Comparison of ENCODE assay signal across 9 cellular contexts in genomic region chr19:41821003-41821735, GRCh38. TPM values are rescaled to one million over a fixed set of nuclear protein-coding genes. Genes with fewer than 3 reads are reported as not detected.
DNase-seq lines count a peak whose midpoint lies in the region; ATAC-seq and TF ChIP-seq lines count a peak whose summit lies in the region.
"Had no signal": no experiment of that assay in that cellular context is flagged by ENCODE, and none has a peak within 500 bp of the region (broad histone marks: within the 10 kb centered on the region; RNA-seq: fewer than 3 reads in every experiment).

No MANE protein-coding gene starts in this region.

- in situ Hi-C loops in SK-MEL-5 (cut with HindIII; ENCODE audit: low pct_unique_long_range_greater_than_20kb, low sequenced_read_pairs): no loop called here
- in situ Hi-C loops in astrocyte of the spinal cord (cut with HindIII; ENCODE audit: low sequenced_read_pairs): no loop called here

- intact Hi-C loops in activated CD4-positive, alpha-beta T cell treated with anti-CD3 and anti-CD28 coated beads for 36 hours (cut with DNase I, micrococcal nuclease): loop anchor here (1.0 to 10.0 kb wide), 3 partner anchors 28 to 326 kb away; no protein-coding TSS in a partner anchor

- no peaks in the 10 kb centered on the region for H3K4me1 Mint-ChIP-seq in activated CD4-positive, alpha-beta T cell treated with anti-CD3 and anti-CD28 coated beads for 36 hours
- peaks cover 5% of the 10 kb centered on the region for H3K4me1 Mint-ChIP-seq in stimulated activated memory B cell treated with anti-CD40 and anti-IgM and Interleukin-4, amounts not matched to agents 10 μg/mL and 1 μg/mL and 100 μg/mL, for 72 hours
- H3K4me1 Mint-ChIP-seq: central memory CD8-positive, alpha-beta T cell had no signal

- no peak overlapping the region for H3K4me3 Mint-ChIP-seq in activated CD4-positive, alpha-beta T cell treated with anti-CD3 and anti-CD28 coated beads for 36 hours
- no peak overlapping the region for H3K4me3 Mint-ChIP-seq in stimulated activated memory B cell treated with anti-CD40 and anti-IgM and Interleukin-4, amounts not matched to agents 10 μg/mL and 1 μg/mL and 100 μg/mL, for 72 hours
- H3K4me3 Mint-ChIP-seq: central memory CD8-positive, alpha-beta T cell had no signal

- peak; percentile 90 for ATAC-seq in activated CD4-positive, alpha-beta T cell treated with anti-CD3 and anti-CD28 coated beads for 36 hours
- peak; percentile 81 for ATAC-seq in stimulated activated memory B cell treated with anti-CD40 and anti-IgM and Interleukin-4, amounts not matched to agents 10 μg/mL and 1 μg/mL and 100 μg/mL, for 72 hours

- H3K27me3 Mint-ChIP-seq in activated CD4-positive, alpha-beta T cell treated with anti-CD3 and anti-CD28 coated beads for 36 hours: peaks cover 10% of the 10 kb centered on the region
- peaks cover 29% of the 10 kb centered on the region for H3K27me3 Mint-ChIP-seq in stimulated activated memory B cell treated with anti-CD40 and anti-IgM and Interleukin-4, amounts not matched to agents 10 μg/mL and 1 μg/mL and 100 μg/mL, for 72 hours

- TF ChIP-seq CTCF in astrocyte of the spinal cord (IDR thresholded peaks at IDR 0.05; ENCODE audit: low read depth, low read length): peak; percentile 46

- peak; percentile 67 for DNase-seq in activated CD4-positive, alpha-beta T cell treated with anti-CD3 and anti-CD28 coated beads for 36 hours
- no peak for DNase-seq in activated CD4-positive, alpha-beta T cell treated with anti-CD3 and anti-CD28 coated beads for 1 hour
- DNase-seq in NCI-H1092 (lab: John Stamatoyannopoulos, UW) (peak; percentile 46), SK-MEL-5 (ENCODE audit: low read depth, low spot score) (peak; percentile 74), astrocyte of the spinal cord (ENCODE audit: low read depth, low spot score) (no peak), left kidney (ENCODE audit: low read depth, low spot score) (peak; percentile 75), SK-N-DZ (ENCODE audit: low spot score) (no peak)

- H3K36me3 Mint-ChIP-seq in activated CD4-positive, alpha-beta T cell treated with anti-CD3 and anti-CD28 coated beads for 36 hours (ENCODE audit: low read depth): no peaks in the 10 kb centered on the region
- H3K36me3 Mint-ChIP-seq in stimulated activated memory B cell treated with anti-CD40 and anti-IgM and Interleukin-4, amounts not matched to agents 10 μg/mL and 1 μg/mL and 100 μg/mL, for 72 hours: no peaks in the 10 kb centered on the region

- H3K4me3 ChIP-seq in astrocyte of the spinal cord (ENCODE audit: low read depth, low read length): no peak overlapping the region

- CTCF ChIA-PET in activated CD4-positive, alpha-beta T cell treated with anti-CD3 and anti-CD28 coated beads for 36 hours (lab: Charles Lee): interaction anchor here (0.6 to 9.6 kb wide), 19 partner anchors 9 to 1887 kb away, joined by 3 to 137 read pairs (median 4); partner anchors contain the start of genes CEACAM3 and FCGBP

- no peaks in the 10 kb centered on the region for H3K9me3 Mint-ChIP-seq in activated CD4-positive, alpha-beta T cell treated with anti-CD3 and anti-CD28 coated beads for 36 hours (ENCODE audit: low read depth)
- no peaks in the 10 kb centered on the region for H3K9me3 Mint-ChIP-seq in stimulated activated memory B cell treated with anti-CD40 and anti-IgM and Interleukin-4, amounts not matched to agents 10 μg/mL and 1 μg/mL and 100 μg/mL, for 72 hours
- H3K9me3 Mint-ChIP-seq: central memory CD8-positive, alpha-beta T cell had no signal

- H3K27ac Mint-ChIP-seq in activated CD4-positive, alpha-beta T cell treated with anti-CD3 and anti-CD28 coated beads for 36 hours: no peak overlapping the region
- no peak overlapping the region for H3K27ac Mint-ChIP-seq in stimulated activated memory B cell treated with anti-CD40 and anti-IgM and Interleukin-4, amounts not matched to agents 10 μg/mL and 1 μg/mL and 100 μg/mL, for 72 hours

- POLR2A ChIA-PET in activated CD4-positive, alpha-beta T cell treated with anti-CD3 and anti-CD28 coated beads for 36 hours (lab: Charles Lee): no interaction called here

RNA-seq across cellular contexts. Expression of gene LYPD4, which starts 23.3 kb away (rescaled TPM):
- not detected for total RNA-seq in activated CD4-positive, alpha-beta T cell treated with anti-CD3 and anti-CD28 coated beads for 36 hours
- not detected in 2 replicates for total RNA-seq in SK-MEL-5 (2014; rRNA removed; shearing (Covaris generic))
- polyA plus RNA-seq in SK-MEL-5 (2015; cell fraction: cytosol; rRNA removed): not detected in 2 replicates
- not detected in 2 replicates for polyA plus RNA-seq in SK-MEL-5 (2015; cell fraction: nucleus; rRNA removed)
- not detected in 2 replicates for polyA plus RNA-seq in SK-N-DZ (2014; cell fraction: cytosol; rRNA removed)
- not detected in 2 replicates for polyA plus RNA-seq in SK-N-DZ (2014; cell fraction: nucleus; rRNA removed)

RNA-seq across cellular contexts. Expression of gene DMRTC2, which starts 23.7 kb away (rescaled TPM):
- total RNA-seq in activated CD4-positive, alpha-beta T cell treated with anti-CD3 and anti-CD28 coated beads for 36 hours: not detected
- total RNA-seq in SK-MEL-5 (2014; rRNA removed; shearing (Covaris generic)): not detected in 2 replicates
- polyA plus RNA-seq in SK-MEL-5 (2015; cell fraction: cytosol; rRNA removed): 0.20 TPM in 1 of 2 replicates, not detected in the other
- polyA plus RNA-seq in SK-MEL-5 (2015; cell fraction: nucleus; rRNA removed): not detected in 2 replicates
- not detected in 2 replicates for polyA plus RNA-seq in SK-N-DZ (2014; cell fraction: cytosol; rRNA removed)
- not detected in 2 replicates for polyA plus RNA-seq in SK-N-DZ (2014; cell fraction: nucleus; rRNA removed)

RNA-seq across cellular contexts. Expression of gene CEACAM3, which starts 24.8 kb away (rescaled TPM):
- not detected for total RNA-seq in activated CD4-positive, alpha-beta T cell treated with anti-CD3 and anti-CD28 coated beads for 36 hours
- not detected in 2 replicates for total RNA-seq in SK-MEL-5 (2014; rRNA removed; shearing (Covaris generic))
- polyA plus RNA-seq in SK-MEL-5 (2015; cell fraction: cytosol; rRNA removed): not detected in 2 replicates
- not detected in 2 replicates for polyA plus RNA-seq in SK-MEL-5 (2015; cell fraction: nucleus; rRNA removed)
- polyA plus RNA-seq in SK-N-DZ (2014; cell fraction: cytosol; rRNA removed): not detected in 2 replicates
- not detected in 2 replicates for polyA plus RNA-seq in SK-N-DZ (2014; cell fraction: nucleus; rRNA removed)

RNA-seq across cellular contexts. Expression of gene RPS19, which starts 38.9 kb away (rescaled TPM):
- 1,000 to 10,000 TPM; 2,342 to 3,204 TPM for total RNA-seq in activated CD4-positive, alpha-beta T cell treated with anti-CD3 and anti-CD28 coated beads for 36 hours
- 1,776 and 1,861 TPM in 2 replicates for total RNA-seq in SK-MEL-5 (2014; rRNA removed; shearing (Covaris generic))
- 2,070 and 3,312 TPM in 2 replicates for polyA plus RNA-seq in SK-MEL-5 (2015; cell fraction: cytosol; rRNA removed)
- polyA plus RNA-seq in SK-MEL-5 (2015; cell fraction: nucleus; rRNA removed): 166 and 277 TPM in 2 replicates
- 657 and 776 TPM in 2 replicates for polyA plus RNA-seq in SK-N-DZ (2014; cell fraction: cytosol; rRNA removed)
- polyA plus RNA-seq in SK-N-DZ (2014; cell fraction: nucleus; rRNA removed): 809 and 1,369 TPM in 2 replicates

RNA-seq across cellular contexts. Expression of gene CD79A, which starts 55.9 kb away (rescaled TPM):
- 1 to 10 TPM; 4.0 to 4.1 TPM for total RNA-seq in activated CD4-positive, alpha-beta T cell treated with anti-CD3 and anti-CD28 coated beads for 36 hours
- total RNA-seq in SK-MEL-5 (2014; rRNA removed; shearing (Covaris generic)): 0.11 and 0.37 TPM in 2 replicates
- 0.73 TPM in 1 of 2 replicates, not detected in the other for polyA plus RNA-seq in SK-MEL-5 (2015; cell fraction: cytosol; rRNA removed)
- 0.76 TPM in 1 of 2 replicates, not detected in the other for polyA plus RNA-seq in SK-MEL-5 (2015; cell fraction: nucleus; rRNA removed)
- 0.15 TPM in 1 of 2 replicates, not detected in the other for polyA plus RNA-seq in SK-N-DZ (2014; cell fraction: cytosol; rRNA removed)
- polyA plus RNA-seq in SK-N-DZ (2014; cell fraction: nucleus; rRNA removed): not detected in 2 replicates

Comparison
In these comparisons a context has a peak if more than half of its experiments do, and no peak if none do; other contexts are left out.
1. DNase-seq: peak in activated CD4-positive, alpha-beta T cell treated with anti-CD3 and anti-CD28 coated beads for 36 hours (single experiment), NCI-H1092 (single experiment), SK-MEL-5 (single experiment) and left kidney (single experiment); none in activated CD4-positive, alpha-beta T cell treated with anti-CD3 and anti-CD28 coated beads for 1 hour (single experiment), astrocyte of the spinal cord (single experiment) and SK-N-DZ (single experiment).